13 cellular contexts compared by ENCODE assay signal in genomic region chr11:36362902-36363301, GRCh38.
DNase-seq lines count a peak whose midpoint lies in the region; ATAC-seq, FAIRE-seq and TF ChIP-seq lines count a peak whose summit lies in the region.
"Had no signal": no experiment of that assay in that cellular context is flagged by ENCODE, and none has a peak within 500 bp of the region (broad histone marks: within the 10 kb centered on the region; RNA-seq: fewer than 3 reads in every experiment).

No MANE protein-coding gene starts in this region.

- POLR2A ChIA-PET in HepG2 (lab: Yijun Ruan, JAX): no interaction called here

- H3K4me1 Mint-ChIP-seq in CD14-positive monocyte (peaks cover 62% of the 10 kb centered on the region), nephron (peaks cover 45% of the 10 kb centered on the region)

- CTCF ChIA-PET in HepG2 (lab: Yijun Ruan, JAX; ENCODE audit: low intra/inter-chr PET ratio, low total read pairs): no interaction called here

- ATAC-seq in HepG2: no peak
- no peak for ATAC-seq in HG03439 (IDR thresholded peaks at IDR 0.05; ENCODE audit: unreplicated experiment)
- ATAC-seq: stimulated activated naive CD8-positive, alpha-beta T cell treated with anti-CD3 and anti-CD28 coated beads, Interleukin-15, Interleukin-2, amounts not matched to agents 100 U/mL and 50 U/mL, for 24 hours had no signal

- H3K27ac Mint-ChIP-seq in CD14-positive monocyte (peak overlapping the region in 4 of 7 donors; percentile 19 to 68 (median 42)), nephron (peak overlapping the region in 2 of 3 experiments; percentile 71 to 81)

- H3K4me1 ChIP-seq in Loucy (ENCODE audit: insufficient read depth, low read length, poor library complexity, severe bottlenecking): peaks cover 88% of the 10 kb centered on the region
- H3K4me1 ChIP-seq in HepG2 (ENCODE audit: insufficient read depth, low read length): no peaks in the 10 kb centered on the region

- TF ChIP-seq EP300 in HepG2 (IDR thresholded peaks at IDR 0.05; ENCODE audit: low read depth in 2 of 2, low read length in 2 of 2) (no peak), HepG2 (CRISPR knock-in tag; IDR thresholded peaks at IDR 0.05; ENCODE audit: borderline replicate concordance) (no peak)

- H3K9me3 ChIP-seq in Loucy (ENCODE audit: insufficient read depth, low read depth, low read length) (no peaks in the 10 kb centered on the region), HepG2 (ENCODE audit: low read length) (no peaks in the 10 kb centered on the region)
- H3K9me3 ChIP-seq: neutrophil had no signal

- H2AFZ ChIP-seq in Loucy (ENCODE audit: low read length) (no peak overlapping the region), HepG2 (ENCODE audit: low read length) (no peak overlapping the region)

- peaks cover 30% of the 10 kb centered on the region for H3F3A ChIP-seq in Loucy (ENCODE audit: low read depth)

- BruUV-seq in HepG2 (replicated peaks; lab: Mats Ljungman, UMichigan): no TSS peak

- H3K36me3 ChIP-seq in Loucy (ENCODE audit: insufficient read depth, low read length): no peaks in the 10 kb centered on the region
- H3K36me3 ChIP-seq in HepG2 (replicated peaks in 1 of 2; ENCODE audit: control insufficient read depth in 1 of 2, insufficient read depth in 2 of 2, low read length in 2 of 2): no peaks in the 10 kb centered on the region
- H3K36me3 ChIP-seq: neutrophil had no signal

- H3K27me3 ChIP-seq in Loucy (ENCODE audit: insufficient read depth, low read length, poor library complexity, severe bottlenecking) (no peaks in the 10 kb centered on the region), HepG2 (ENCODE audit: control insufficient read depth in 1 of 2, insufficient read depth in 2 of 2, low read length in 2 of 2) (peaks cover 0 to 27% of the 10 kb centered on the region in 2 experiments; a peak in 4 of 5 replicates)

- H3K9me3 Mint-ChIP-seq in CD14-positive monocyte: no peaks in the 10 kb centered on the region
- H3K9me3 Mint-ChIP-seq in nephron: no peaks in the 10 kb centered on the region

- WGBS in HepG2 (ENCODE audit: low lambda C conversion rate): 0% methylated on average over 4 of the region's 4 CpGs

- H3K4me2 ChIP-seq in Loucy (ENCODE audit: low read depth, low read length, poor library complexity, severe bottlenecking): peak overlapping the region; percentile 75
- H3K4me2 ChIP-seq in HepG2 (ENCODE audit: low read depth, low read length): no peak overlapping the region

- TF ChIP-seq POLR2A in HepG2 (IDR thresholded peaks at IDR 0.05; ENCODE audit: insufficient read depth in 1 of 2, low read depth in 2 of 2, low read length in 2 of 2): no peak

- no peaks in the 10 kb centered on the region for H3K9me2 ChIP-seq in Loucy (replicated peaks; ENCODE audit: low read depth, low read length)

- no peak overlapping the region for H3K27ac ChIP-seq in HepG2 (ENCODE audit: extremely low read length, insufficient read depth, low read length)
- H3K27ac ChIP-seq: neutrophil, SK-N-MC had no signal

- no peak overlapping the region for H3K4me3 Mint-ChIP-seq in CD14-positive monocyte
- no peak overlapping the region for H3K4me3 Mint-ChIP-seq in nephron

- peaks cover 2 to 12% (median 3%) of the 10 kb centered on the region in 3 donors for H3K27me3 Mint-ChIP-seq in CD14-positive monocyte (ENCODE audit: low read depth in 3 of 3)
- H3K27me3 Mint-ChIP-seq in nephron (ENCODE audit: low read depth): peaks cover 30% of the 10 kb centered on the region

- intact Hi-C loops in CD14-positive monocyte (cut with micrococcal nuclease) (loop anchor here (10.0 kb wide), 2 partner anchors 68 to 92 kb away; partner anchors contain the start of gene PRR5L (in 1 of the 2)), HepG2 (cut with micrococcal nuclease; ENCODE audit: unreplicated experiment) (no loop called here)

- H3K9ac ChIP-seq in Loucy (ENCODE audit: low read depth, low read length, poor library complexity, severe bottlenecking): peak overlapping the region; percentile 53
- no peak overlapping the region for H3K9ac ChIP-seq in HepG2 (ENCODE audit: insufficient read depth, low read depth, low read length)

- H3K79me2 ChIP-seq in Loucy (ENCODE audit: insufficient read depth, low read length) (no peaks in the 10 kb centered on the region), HepG2 (ENCODE audit: insufficient read depth, low read length) (no peaks in the 10 kb centered on the region)

- in situ Hi-C loops in HepG2 (cut with HindIII; ENCODE audit: extremely low pct_ligation_motif_present, low pct_unique_long_range_greater_than_20kb): no loop called here

- TF ChIP-seq CTCF in CD14-positive monocyte (IDR thresholded peaks at IDR 0.05): no peak
- TF ChIP-seq CTCF in Loucy (conservative IDR thresholded peaks at IDR 0.05; ENCODE audit: low read length): no peak
- TF ChIP-seq CTCF in choroid plexus epithelial cell (conservative IDR thresholded peaks at IDR 0.05; ENCODE audit: low read depth, low read length): no peak
- no peak for TF ChIP-seq CTCF in nephron (IDR thresholded peaks at IDR 0.05; ENCODE audit: unreplicated experiment in 3 of 3)
- TF ChIP-seq CTCF in HepG2 (CRISPR knock-in tag; IDR thresholded peaks at IDR 0.05): no peak

- TF ChIP-seq RAD21 in HepG2 (CRISPR knock-in tag; IDR thresholded peaks at IDR 0.05): no peak

- H4K20me1 ChIP-seq in Loucy (ENCODE audit: insufficient read depth, low read length, poor library complexity, severe bottlenecking): no peaks in the 10 kb centered on the region
- H4K20me1 ChIP-seq in HepG2 (ENCODE audit: insufficient read depth, low read length): no peaks in the 10 kb centered on the region

- H3K4me3 ChIP-seq in Loucy (ENCODE audit: low read length, poor library complexity, severe bottlenecking) (peak overlapping the region; percentile 26), choroid plexus epithelial cell (ENCODE audit: low read depth, low read length) (no peak overlapping the region), HepG2 (replicated peaks in 1 of 3; ENCODE audit: insufficient read depth in 1 of 3, low read depth in 2 of 3, low read length in 3 of 3) (no peak overlapping the region)
- H3K4me3 ChIP-seq: SK-N-MC had no signal

- DNase-seq in CD14-positive monocyte (ENCODE audit: low spot score) (no peak), choroid plexus epithelial cell (ENCODE audit: low read depth) (peak; percentile 82), HepG2 (ENCODE audit: low spot score) (no peak), middle frontal gyrus (ENCODE audit: extremely low spot score, low spot score) (no peak), NOMO-1 treated with DMSO at 0.1 percent for 48 hours (lab: John Stamatoyannopoulos, UW; ENCODE audit: unreplicated experiment) (no peak)
- DNase-seq: NCI-H345; stimulated activated CD4-positive, alpha-beta T cell treated with anti-CD3 and anti-CD28 coated beads, Interleukin-1b, Interleukin-23, amount 100 ng/mL, for 48 hours; stimulated activated naive CD8-positive, alpha-beta T cell treated with anti-CD3 and anti-CD28 coated beads, Interleukin-15, Interleukin-2, amounts not matched to agents 100 U/mL and 50 U/mL, for 24 hours had no signal

- no peak for FAIRE-seq in HepG2 (lab: Jason Lieb, UNC)

- H3K36me3 Mint-ChIP-seq in CD14-positive monocyte (peaks cover 0 to 3% of the 10 kb centered on the region in 2 donors), nephron (ENCODE audit: low read depth) (no peaks in the 10 kb centered on the region)

TF ChIP-seq in HepG2, 621 proteins besides CTCF, POLR2A, EP300 and RAD21:
- no peak for TF ChIP-seq ZNF280B (CRISPR knock-in tag; IDR thresholded peaks at IDR 0.05; ENCODE audit: borderline replicate concordance)
- TF ChIP-seq ZNF614 (CRISPR knock-in tag; IDR thresholded peaks at IDR 0.05; ENCODE audit: borderline replicate concordance): no peak
- no peak for TF ChIP-seq MEIS1 (CRISPR knock-in tag; IDR thresholded peaks at IDR 0.05; ENCODE audit: borderline replicate concordance)
- no peak for TF ChIP-seq YEATS4 (CRISPR knock-in tag; IDR thresholded peaks at IDR 0.05; ENCODE audit: borderline replicate concordance)
- TF ChIP-seq HNRNPK (IDR thresholded peaks at IDR 0.05; ENCODE audit: low read depth, low read length, poor library complexity, severe bottlenecking): no peak
- no peak for TF ChIP-seq NFIC (IDR thresholded peaks at IDR 0.05; ENCODE audit: low read length)
- no peak for TF ChIP-seq ISX (CRISPR knock-in tag; conservative IDR thresholded peaks at IDR 0.05)
- no peak for TF ChIP-seq CREB1 (IDR thresholded peaks at IDR 0.05)
- no peak for TF ChIP-seq CREB1 (CRISPR knock-in tag; IDR thresholded peaks at IDR 0.05)
- TF ChIP-seq MEIS2 (CRISPR knock-in tag; IDR thresholded peaks at IDR 0.05): no peak
- TF ChIP-seq ZNF7 (CRISPR knock-in tag; IDR thresholded peaks at IDR 0.05): no peak
- no peak for TF ChIP-seq ZNF121 (CRISPR knock-in tag; IDR thresholded peaks at IDR 0.05)
